In the genomic region with DNA sequence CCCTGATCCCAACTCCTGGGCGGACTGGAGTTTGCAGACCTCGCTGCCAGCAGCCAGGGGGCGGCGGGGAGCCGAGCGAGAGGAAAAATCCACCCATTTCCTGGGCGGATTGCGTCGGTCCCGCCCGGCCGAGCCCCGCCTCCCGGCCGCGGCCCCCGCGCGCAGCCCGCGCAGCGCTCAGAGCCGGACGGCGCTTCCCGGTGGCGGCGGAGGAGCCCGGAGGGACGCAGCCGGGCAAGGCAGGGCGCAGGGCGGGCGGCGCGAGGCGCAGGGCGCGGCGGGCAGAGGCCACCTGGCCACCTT, we compare ENCODE assay signal across 8 cellular contexts. TPM values are rescaled to one million over a fixed set of nuclear protein-coding genes. Genes with fewer than 3 reads are reported as not detected.
A peak's percentile ranks its signal among the peaks of the same experiment; 100 is the strongest.
DNase-seq lines count a peak whose midpoint lies in the region; ATAC-seq and TF ChIP-seq lines count a peak whose summit lies in the region.

TSS of gene OLFM1 (plus strand) at position 180 of the 303 bp plus-strand sequence. CDS start 322 bp downstream, outside the sequence.

- no peaks in the 10 kb centered on the region for H3K36me3 ChIP-seq in adipocyte (ENCODE audit: control insufficient read depth, insufficient read depth, low read length, severe bottlenecking)
- no peaks in the 10 kb centered on the region for H3K36me3 ChIP-seq in left ventricle myocardium inferior

- H3K27me3 ChIP-seq in adipocyte (replicated peaks; ENCODE audit: control insufficient read depth, insufficient read depth, low read length) (peaks cover 45% of the 10 kb centered on the region), left ventricle myocardium inferior (ENCODE audit: low read depth) (peaks cover 63% of the 10 kb centered on the region)

- H3K4me1 ChIP-seq in adipocyte (ENCODE audit: control insufficient read depth, insufficient read depth, low read length) (peaks cover 15% of the 10 kb centered on the region), left ventricle myocardium inferior (peaks cover 41% of the 10 kb centered on the region)

- TF ChIP-seq CTCF in left ventricle myocardium inferior (IDR thresholded peaks at IDR 0.05; ENCODE audit: borderline replicate concordance) = peak; percentile 83

- DNase-seq in EL (peak; percentile 49), LoVo (ENCODE audit: low spot score) (peak; percentile 48), adipocyte (ENCODE audit: low read depth) (peak; percentile 75), left ventricle myocardium inferior (peak; percentile 79), posterior vena cava (ENCODE audit: low spot score) (peak; percentile 92), SKM-1 treated with dmso at 0.1 percent for 144 hours (lab: John Stamatoyannopoulos, UW; ENCODE audit: unreplicated experiment) (no peak)

- peak within 1 kb of the TSS; percentile 68 for H3K27ac ChIP-seq in left ventricle myocardium inferior (replicated peaks)

- H3K4me3 ChIP-seq in adipocyte (ENCODE audit: low read length) (peak within 1 kb of the TSS; percentile 72), left ventricle myocardium inferior (peak within 1 kb of the TSS; percentile 67)

- intact Hi-C loops in left ventricle myocardium inferior (cut with micrococcal nuclease) = loop anchor here (5.0 kb wide), 1 partner anchor 325 kb away; no protein-coding TSS in a partner anchor
- intact Hi-C loops in posterior vena cava (cut with DNase I) = loop anchor here (2.0 to 10.0 kb wide), 4 partner anchors 257 to 325 kb away; no protein-coding TSS in a partner anchor

- H3K9me3 ChIP-seq in adipocyte (ENCODE audit: control insufficient read depth, low read length) = no peaks in the 10 kb centered on the region
- no peaks in the 10 kb centered on the region for H3K9me3 ChIP-seq in left ventricle myocardium inferior (replicated peaks)

- ATAC-seq in GM21576 (IDR thresholded peaks at IDR 0.05; ENCODE audit: unreplicated experiment) (no peak), GM21360 (IDR thresholded peaks at IDR 0.05; ENCODE audit: unreplicated experiment) (no peak)

- H3K9ac ChIP-seq in adipocyte (ENCODE audit: low read length) = peak within 1 kb of the TSS; percentile 34

RNA-seq across cellular contexts. Expression of gene OLFM1, which starts in this region (rescaled TPM):
- total RNA-seq in left ventricle myocardium inferior (10.0 TPM), posterior vena cava (10 to 100 TPM; 29.2 to 38.2 TPM)
